1 cellular context compared by ENCODE assay signal in the genomic region with DNA sequence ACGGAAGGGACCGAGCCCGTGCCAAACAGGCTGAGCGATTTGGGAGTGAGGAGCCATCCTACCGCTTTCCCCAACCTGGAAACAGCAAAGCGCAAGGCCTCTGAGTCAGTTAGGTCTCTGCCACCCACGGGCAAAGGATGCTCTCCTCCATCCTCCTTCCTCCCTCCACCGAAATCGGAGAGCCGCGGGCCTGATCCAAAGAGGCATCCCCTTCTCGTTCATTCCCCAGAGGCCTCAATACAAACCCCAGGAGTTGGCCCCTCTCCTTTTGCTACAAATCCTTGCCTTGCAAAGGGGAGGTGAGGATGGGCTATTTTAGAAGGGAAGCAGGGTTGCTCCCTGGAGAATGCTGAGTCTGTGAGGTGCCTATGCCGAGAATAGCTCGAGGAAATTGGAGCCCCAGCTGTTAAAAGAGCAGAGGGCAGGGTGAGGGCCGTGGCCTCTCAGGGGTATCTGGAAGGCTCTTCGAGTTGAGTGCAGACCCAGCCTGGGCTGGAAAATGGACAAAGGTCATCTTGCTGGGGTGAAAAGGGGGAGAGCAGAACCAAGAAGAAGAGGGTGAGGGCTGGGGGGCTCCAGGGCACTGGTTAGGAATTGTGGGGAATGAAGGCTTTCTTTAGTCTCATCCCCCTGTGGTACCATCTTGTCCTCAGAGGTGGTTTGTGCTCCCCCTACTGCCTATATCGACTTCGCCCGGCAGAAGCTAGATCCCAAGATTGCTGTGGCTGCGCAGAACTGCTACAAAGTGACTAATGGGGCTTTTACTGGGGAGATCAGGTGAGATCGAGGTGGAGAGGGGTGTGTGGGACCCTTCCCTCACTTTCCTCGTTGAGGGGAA.
TF ChIP-seq lines count a peak whose summit lies in the region.

No MANE protein-coding gene starts in this region.

TF ChIP-seq in GM12878, 131 proteins besides CTCF, POLR2A, EP300 and RAD21:
- TF ChIP-seq CHD1 (IDR thresholded peaks at IDR 0.05; ENCODE audit: low read depth, low read length) (no peak), HDGF (IDR thresholded peaks at IDR 0.05) (0 out of 2 replicates have a peak, but pooled peaks have one; percentile 61), SMAD5 (IDR thresholded peaks at IDR 0.05; ENCODE audit: low read depth) (no peak), SMARCA5 (IDR thresholded peaks at IDR 0.05) (no peak), BHLHE40 (IDR thresholded peaks at IDR 0.05; ENCODE audit: borderline replicate concordance in 1 of 2, low read depth in 2 of 2, low read length in 1 of 2) (no peak), PML (IDR thresholded peaks at IDR 0.05; ENCODE audit: low read length) (no peak), ZNF384 (IDR thresholded peaks at IDR 0.05; ENCODE audit: borderline replicate concordance, low read depth, low read length) (no peak), LARP7 (IDR thresholded peaks at IDR 0.05) (no peak), JUND (IDR thresholded peaks at IDR 0.05; ENCODE audit: low read depth, low read length) (no peak), YY1 (IDR thresholded peaks at IDR 0.05; ENCODE audit: low read depth, low read length) (no peak), EGR1 (IDR thresholded peaks at IDR 0.05; ENCODE audit: borderline replicate concordance in 1 of 2, low read depth in 2 of 2, low read length in 2 of 2) (no peak), NR2C1 (IDR thresholded peaks at IDR 0.05) (no peak), TAF1 (IDR thresholded peaks at IDR 0.05; ENCODE audit: borderline replicate concordance, low read depth, low read length) (no peak), TCF3 (IDR thresholded peaks at IDR 0.05; ENCODE audit: borderline replicate concordance, insufficient read depth, low read depth, low read length) (no peak), ZSCAN29 (IDR thresholded peaks at IDR 0.05) (no peak), FOS (IDR thresholded peaks at IDR 0.05; ENCODE audit: borderline replicate concordance, extremely low read depth, insufficient read length) (no peak), SRF (IDR thresholded peaks at IDR 0.05; ENCODE audit: low read depth in 2 of 2, low read length in 2 of 2) (no peak), YBX1 (IDR thresholded peaks at IDR 0.05) (no peak)
- TF ChIP-seq, protein P1, sequence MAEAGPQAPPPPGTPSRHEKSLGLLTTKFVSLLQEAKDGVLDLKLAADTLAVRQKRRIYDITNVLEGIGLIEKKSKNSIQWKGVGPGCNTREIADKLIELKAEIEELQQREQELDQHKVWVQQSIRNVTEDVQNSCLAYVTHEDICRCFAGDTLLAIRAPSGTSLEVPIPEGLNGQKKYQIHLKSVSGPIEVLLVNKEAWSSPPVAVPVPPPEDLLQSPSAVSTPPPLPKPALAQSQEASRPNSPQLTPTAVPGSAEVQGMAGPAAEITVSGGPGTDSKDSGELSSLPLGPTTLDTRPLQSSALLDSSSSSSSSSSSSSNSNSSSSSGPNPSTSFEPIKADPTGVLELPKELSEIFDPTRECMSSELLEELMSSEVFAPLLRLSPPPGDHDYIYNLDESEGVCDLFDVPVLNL (IDR thresholded peaks at IDR 0.05; ENCODE audit: low read depth, low read length) = no peak
- TF ChIP-seq, protein P2, sequence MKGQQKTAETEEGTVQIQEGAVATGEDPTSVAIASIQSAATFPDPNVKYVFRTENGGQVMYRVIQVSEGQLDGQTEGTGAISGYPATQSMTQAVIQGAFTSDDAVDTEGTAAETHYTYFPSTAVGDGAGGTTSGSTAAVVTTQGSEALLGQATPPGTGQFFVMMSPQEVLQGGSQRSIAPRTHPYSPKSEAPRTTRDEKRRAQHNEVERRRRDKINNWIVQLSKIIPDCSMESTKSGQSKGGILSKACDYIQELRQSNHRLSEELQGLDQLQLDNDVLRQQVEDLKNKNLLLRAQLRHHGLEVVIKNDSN (IDR thresholded peaks at IDR 0.05; ENCODE audit: borderline replicate concordance, extremely low read length, insufficient read depth, low read depth, low read length) = no peak
- TF ChIP-seq, protein P3, sequence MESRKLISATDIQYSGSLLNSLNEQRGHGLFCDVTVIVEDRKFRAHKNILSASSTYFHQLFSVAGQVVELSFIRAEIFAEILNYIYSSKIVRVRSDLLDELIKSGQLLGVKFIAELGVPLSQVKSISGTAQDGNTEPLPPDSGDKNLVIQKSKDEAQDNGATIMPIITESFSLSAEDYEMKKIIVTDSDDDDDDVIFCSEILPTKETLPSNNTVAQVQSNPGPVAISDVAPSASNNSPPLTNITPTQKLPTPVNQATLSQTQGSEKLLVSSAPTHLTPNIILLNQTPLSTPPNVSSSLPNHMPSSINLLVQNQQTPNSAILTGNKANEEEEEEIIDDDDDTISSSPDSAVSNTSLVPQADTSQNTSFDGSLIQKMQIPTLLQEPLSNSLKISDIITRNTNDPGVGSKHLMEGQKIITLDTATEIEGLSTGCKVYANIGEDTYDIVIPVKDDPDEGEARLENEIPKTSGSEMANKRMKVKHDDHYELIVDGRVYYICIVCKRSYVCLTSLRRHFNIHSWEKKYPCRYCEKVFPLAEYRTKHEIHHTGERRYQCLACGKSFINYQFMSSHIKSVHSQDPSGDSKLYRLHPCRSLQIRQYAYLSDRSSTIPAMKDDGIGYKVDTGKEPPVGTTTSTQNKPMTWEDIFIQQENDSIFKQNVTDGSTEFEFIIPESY (IDR thresholded peaks at IDR 0.05) = no peak
- TF ChIP-seq, protein P4, sequence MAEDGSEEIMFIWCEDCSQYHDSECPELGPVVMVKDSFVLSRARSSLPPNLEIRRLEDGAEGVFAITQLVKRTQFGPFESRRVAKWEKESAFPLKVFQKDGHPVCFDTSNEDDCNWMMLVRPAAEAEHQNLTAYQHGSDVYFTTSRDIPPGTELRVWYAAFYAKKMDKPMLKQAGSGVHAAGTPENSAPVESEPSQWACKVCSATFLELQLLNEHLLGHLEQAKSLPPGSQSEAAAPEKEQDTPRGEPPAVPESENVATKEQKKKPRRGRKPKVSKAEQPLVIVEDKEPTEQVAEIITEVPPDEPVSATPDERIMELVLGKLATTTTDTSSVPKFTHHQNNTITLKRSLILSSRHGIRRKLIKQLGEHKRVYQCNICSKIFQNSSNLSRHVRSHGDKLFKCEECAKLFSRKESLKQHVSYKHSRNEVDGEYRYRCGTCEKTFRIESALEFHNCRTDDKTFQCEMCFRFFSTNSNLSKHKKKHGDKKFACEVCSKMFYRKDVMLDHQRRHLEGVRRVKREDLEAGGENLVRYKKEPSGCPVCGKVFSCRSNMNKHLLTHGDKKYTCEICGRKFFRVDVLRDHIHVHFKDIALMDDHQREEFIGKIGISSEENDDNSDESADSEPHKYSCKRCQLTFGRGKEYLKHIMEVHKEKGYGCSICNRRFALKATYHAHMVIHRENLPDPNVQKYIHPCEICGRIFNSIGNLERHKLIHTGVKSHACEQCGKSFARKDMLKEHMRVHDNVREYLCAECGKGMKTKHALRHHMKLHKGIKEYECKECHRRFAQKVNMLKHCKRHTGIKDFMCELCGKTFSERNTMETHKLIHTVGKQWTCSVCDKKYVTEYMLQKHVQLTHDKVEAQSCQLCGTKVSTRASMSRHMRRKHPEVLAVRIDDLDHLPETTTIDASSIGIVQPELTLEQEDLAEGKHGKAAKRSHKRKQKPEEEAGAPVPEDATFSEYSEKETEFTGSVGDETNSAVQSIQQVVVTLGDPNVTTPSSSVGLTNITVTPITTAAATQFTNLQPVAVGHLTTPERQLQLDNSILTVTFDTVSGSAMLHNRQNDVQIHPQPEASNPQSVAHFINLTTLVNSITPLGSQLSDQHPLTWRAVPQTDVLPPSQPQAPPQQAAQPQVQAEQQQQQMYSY (CRISPR knock-in tag; IDR thresholded peaks at IDR 0.05) = no peak
- TF ChIP-seq, protein P5, sequence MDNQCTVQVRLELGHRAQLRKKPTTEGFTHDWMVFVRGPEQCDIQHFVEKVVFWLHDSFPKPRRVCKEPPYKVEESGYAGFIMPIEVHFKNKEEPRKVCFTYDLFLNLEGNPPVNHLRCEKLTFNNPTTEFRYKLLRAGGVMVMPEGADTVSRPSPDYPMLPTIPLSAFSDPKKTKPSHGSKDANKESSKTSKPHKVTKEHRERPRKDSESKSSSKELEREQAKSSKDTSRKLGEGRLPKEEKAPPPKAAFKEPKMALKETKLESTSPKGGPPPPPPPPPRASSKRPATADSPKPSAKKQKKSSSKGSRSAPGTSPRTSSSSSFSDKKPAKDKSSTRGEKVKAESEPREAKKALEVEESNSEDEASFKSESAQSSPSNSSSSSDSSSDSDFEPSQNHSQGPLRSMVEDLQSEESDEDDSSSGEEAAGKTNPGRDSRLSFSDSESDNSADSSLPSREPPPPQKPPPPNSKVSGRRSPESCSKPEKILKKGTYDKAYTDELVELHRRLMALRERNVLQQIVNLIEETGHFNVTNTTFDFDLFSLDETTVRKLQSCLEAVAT (IDR thresholded peaks at IDR 0.05) = peak; percentile 65; the same call in 1 of the 2 replicates
- TF ChIP-seq, protein P6, sequence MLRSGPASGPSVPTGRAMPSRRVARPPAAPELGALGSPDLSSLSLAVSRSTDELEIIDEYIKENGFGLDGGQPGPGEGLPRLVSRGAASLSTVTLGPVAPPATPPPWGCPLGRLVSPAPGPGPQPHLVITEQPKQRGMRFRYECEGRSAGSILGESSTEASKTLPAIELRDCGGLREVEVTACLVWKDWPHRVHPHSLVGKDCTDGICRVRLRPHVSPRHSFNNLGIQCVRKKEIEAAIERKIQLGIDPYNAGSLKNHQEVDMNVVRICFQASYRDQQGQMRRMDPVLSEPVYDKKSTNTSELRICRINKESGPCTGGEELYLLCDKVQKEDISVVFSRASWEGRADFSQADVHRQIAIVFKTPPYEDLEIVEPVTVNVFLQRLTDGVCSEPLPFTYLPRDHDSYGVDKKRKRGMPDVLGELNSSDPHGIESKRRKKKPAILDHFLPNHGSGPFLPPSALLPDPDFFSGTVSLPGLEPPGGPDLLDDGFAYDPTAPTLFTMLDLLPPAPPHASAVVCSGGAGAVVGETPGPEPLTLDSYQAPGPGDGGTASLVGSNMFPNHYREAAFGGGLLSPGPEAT (IDR thresholded peaks at IDR 0.05; ENCODE audit: low read depth) = no peak
- TF ChIP-seq, protein P7, sequence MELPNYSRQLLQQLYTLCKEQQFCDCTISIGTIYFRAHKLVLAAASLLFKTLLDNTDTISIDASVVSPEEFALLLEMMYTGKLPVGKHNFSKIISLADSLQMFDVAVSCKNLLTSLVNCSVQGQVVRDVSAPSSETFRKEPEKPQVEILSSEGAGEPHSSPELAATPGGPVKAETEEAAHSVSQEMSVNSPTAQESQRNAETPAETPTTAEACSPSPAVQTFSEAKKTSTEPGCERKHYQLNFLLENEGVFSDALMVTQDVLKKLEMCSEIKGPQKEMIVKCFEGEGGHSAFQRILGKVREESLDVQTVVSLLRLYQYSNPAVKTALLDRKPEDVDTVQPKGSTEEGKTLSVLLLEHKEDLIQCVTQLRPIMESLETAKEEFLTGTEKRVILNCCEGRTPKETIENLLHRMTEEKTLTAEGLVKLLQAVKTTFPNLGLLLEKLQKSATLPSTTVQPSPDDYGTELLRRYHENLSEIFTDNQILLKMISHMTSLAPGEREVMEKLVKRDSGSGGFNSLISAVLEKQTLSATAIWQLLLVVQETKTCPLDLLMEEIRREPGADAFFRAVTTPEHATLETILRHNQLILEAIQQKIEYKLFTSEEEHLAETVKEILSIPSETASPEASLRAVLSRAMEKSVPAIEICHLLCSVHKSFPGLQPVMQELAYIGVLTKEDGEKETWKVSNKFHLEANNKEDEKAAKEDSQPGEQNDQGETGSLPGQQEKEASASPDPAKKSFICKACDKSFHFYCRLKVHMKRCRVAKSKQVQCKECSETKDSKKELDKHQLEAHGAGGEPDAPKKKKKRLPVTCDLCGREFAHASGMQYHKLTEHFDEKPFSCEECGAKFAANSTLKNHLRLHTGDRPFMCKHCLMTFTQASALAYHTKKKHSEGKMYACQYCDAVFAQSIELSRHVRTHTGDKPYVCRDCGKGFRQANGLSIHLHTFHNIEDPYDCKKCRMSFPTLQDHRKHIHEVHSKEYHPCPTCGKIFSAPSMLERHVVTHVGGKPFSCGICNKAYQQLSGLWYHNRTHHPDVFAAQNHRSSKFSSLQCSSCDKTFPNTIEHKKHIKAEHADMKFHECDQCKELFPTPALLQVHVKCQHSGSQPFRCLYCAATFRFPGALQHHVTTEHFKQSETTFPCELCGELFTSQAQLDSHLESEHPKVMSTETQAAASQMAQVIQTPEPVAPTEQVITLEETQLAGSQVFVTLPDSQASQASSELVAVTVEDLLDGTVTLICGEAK (IDR thresholded peaks at IDR 0.05; ENCODE audit: borderline replicate concordance) = peak; percentile 42
